In genomic region chr19:10402441-10403038, GRCh38 we compare ENCODE assay signal across 8 cellular contexts. TPM values are rescaled to one million over a fixed set of nuclear protein-coding genes. Genes with fewer than 3 reads are reported as not detected.
DNase-seq lines count a peak whose midpoint lies in the region; ATAC-seq and TF ChIP-seq lines count a peak whose summit lies in the region.

No MANE protein-coding gene starts in this region.

- intact Hi-C loops in Right ventricle myocardium inferior (cut with DNase I): loop anchor here (2.0 to 5.0 kb wide), 3 partner anchors 28 to 170 kb away; no protein-coding TSS in a partner anchor
- intact Hi-C loops in cardiac septum (cut with DNase I): loop anchor here (2.0 to 5.0 kb wide), 3 partner anchors 70 to 165 kb away; partner anchors contain the start of genes CDKN2D, KEAP1, KRI1 and RAVER1
- intact Hi-C loops in activated CD8-positive, alpha-beta T cell treated with anti-CD3 and anti-CD28 coated beads for 36 hours (cut with micrococcal nuclease): loop anchor here (10.0 kb wide), 1 partner anchor 72 kb away; no protein-coding TSS in a partner anchor
- intact Hi-C loops in left cardiac atrium (cut with DNase I): no loop called here

- peak overlapping the region; percentile 78 for H3K27ac Mint-ChIP-seq in activated CD8-positive, alpha-beta T cell treated with anti-CD3 and anti-CD28 coated beads for 36 hours

- H3K36me3 ChIP-seq in skeletal muscle tissue (ENCODE audit: control insufficient read depth in 3 of 3, insufficient read depth in 3 of 3, low read length in 3 of 3): peaks cover 0 to 8% (median 4%) of the 10 kb centered on the region in 3 donors

- peaks cover 52 to 69% (median 58%) of the 10 kb centered on the region in 3 donors for H3K4me1 ChIP-seq in skeletal muscle tissue (ENCODE audit: control insufficient read depth in 3 of 3, insufficient read depth in 3 of 3, low read length in 3 of 3)

- DNase-seq in Right ventricle myocardium inferior (ENCODE audit: missing footprints) (peak; percentile 65), cardiac septum (ENCODE audit: low spot score) (no peak), left cardiac atrium (peak; percentile 72), NOMO-1 treated with dmso at 0.1 percent for 144 hours (lab: John Stamatoyannopoulos, UW; ENCODE audit: unreplicated experiment) (no peak)
- DNase-seq in activated CD8-positive, alpha-beta T cell treated with anti-CD3 and anti-CD28 coated beads for 36 hours: no peak
- no peak for DNase-seq in stimulated activated CD4-positive, alpha-beta T cell treated with anti-CD3 and anti-CD28 coated beads, Interleukin-1b, Interleukin-23, amount 100 ng/mL, for 48 hours

- H3K4me1 Mint-ChIP-seq in activated CD8-positive, alpha-beta T cell treated with anti-CD3 and anti-CD28 coated beads for 36 hours (ENCODE audit: low read depth): peaks cover 63% of the 10 kb centered on the region

- H3K4me3 ChIP-seq in skeletal muscle tissue (ENCODE audit: low read length in 3 of 3): peak overlapping the region; percentile 88 to 98 (median 98)

- no peak for TF ChIP-seq CTCF in activated CD8-positive, alpha-beta T cell treated with anti-CD3 and anti-CD28 coated beads for 36 hours (IDR thresholded peaks at IDR 0.05)

- ATAC-seq in Right ventricle myocardium inferior (no peak), left cardiac atrium (no peak), HG03196 (IDR thresholded peaks at IDR 0.05; ENCODE audit: unreplicated experiment) (no peak)
- ATAC-seq in activated CD8-positive, alpha-beta T cell treated with anti-CD3 and anti-CD28 coated beads for 36 hours: no peak

- peak overlapping the region; percentile 95 for H3K4me3 Mint-ChIP-seq in activated CD8-positive, alpha-beta T cell treated with anti-CD3 and anti-CD28 coated beads for 36 hours

- H3K36me3 Mint-ChIP-seq in activated CD8-positive, alpha-beta T cell treated with anti-CD3 and anti-CD28 coated beads for 36 hours (ENCODE audit: low read depth): peaks cover 41% of the 10 kb centered on the region

- peak overlapping the region; percentile 92 for H3K27ac ChIP-seq in skeletal muscle tissue (ENCODE audit: low read depth, low read length)

- H3K9ac ChIP-seq in skeletal muscle tissue (ENCODE audit: low read depth in 1 of 3, low read length in 3 of 3): peak overlapping the region; percentile 96 to 100 (median 97)

- H3K9me3 ChIP-seq in skeletal muscle tissue (ENCODE audit: control insufficient read depth in 3 of 3, low read length in 3 of 3): no peaks in the 10 kb centered on the region

- POLR2A ChIA-PET in activated CD8-positive, alpha-beta T cell treated with anti-CD3 and anti-CD28 coated beads for 36 hours (lab: Charles Lee): interaction anchor here (0.6 to 11.5 kb wide), 11 partner anchors 15 to 142 kb away, joined by 3 to 161 read pairs (median 4); partner anchors contain the start of genes ICAM1 and PDE4A

- no peaks in the 10 kb centered on the region for H3K27me3 Mint-ChIP-seq in activated CD8-positive, alpha-beta T cell treated with anti-CD3 and anti-CD28 coated beads for 36 hours

- no peaks in the 10 kb centered on the region for H3K9me3 Mint-ChIP-seq in activated CD8-positive, alpha-beta T cell treated with anti-CD3 and anti-CD28 coated beads for 36 hours

- H3K27me3 ChIP-seq in skeletal muscle tissue (ENCODE audit: control insufficient read depth in 3 of 3, insufficient read depth in 3 of 3, low read length in 3 of 3): peaks cover 14 to 15% (median 14%) of the 10 kb centered on the region in 3 donors

- CTCF ChIA-PET in activated CD8-positive, alpha-beta T cell treated with anti-CD3 and anti-CD28 coated beads for 36 hours (lab: Charles Lee): interaction anchor here (1.5 to 21.1 kb wide), 9 partner anchors 11 to 150 kb away, joined by 6 to 587 read pairs (median 13); partner anchors contain the start of genes PDE4A and TYK2

RNA-seq across cellular contexts. Expression of gene CDC37, which starts 0.8 kb away (rescaled TPM):
- 155 TPM for total RNA-seq in Right ventricle myocardium inferior
- total RNA-seq in cardiac septum: 140 TPM
- total RNA-seq in activated CD8-positive, alpha-beta T cell treated with anti-CD3 and anti-CD28 coated beads for 36 hours: 100 to 1,000 TPM; 236 to 238 TPM
- total RNA-seq in left cardiac atrium: 100 to 1,000 TPM; 130 to 156 TPM
- total RNA-seq in skeletal muscle tissue: 73.1 TPM

RNA-seq across cellular contexts. Expression of gene PDE4A, which starts 17.8 kb away (rescaled TPM):
- total RNA-seq in Right ventricle myocardium inferior: 37.0 TPM
- total RNA-seq in cardiac septum: 8.2 TPM
- total RNA-seq in activated CD8-positive, alpha-beta T cell treated with anti-CD3 and anti-CD28 coated beads for 36 hours: 10 to 100 TPM; 24.6 to 25.5 TPM
- 10 to 100 TPM; 13.5 to 13.7 TPM for total RNA-seq in left cardiac atrium
- total RNA-seq in skeletal muscle tissue: 1.0 TPM

RNA-seq across cellular contexts. Expression of gene TYK2, which starts 22.2 kb away (rescaled TPM):
- total RNA-seq in Right ventricle myocardium inferior (67.1 TPM), cardiac septum (66.2 TPM), left cardiac atrium (10 to 100 TPM; 57.3 to 59.3 TPM), skeletal muscle tissue (38.1 TPM)
- total RNA-seq in activated CD8-positive, alpha-beta T cell treated with anti-CD3 and anti-CD28 coated beads for 36 hours: 100 to 1,000 TPM; 143 TPM

Comparison
In these comparisons a context has a peak if more than half of its experiments do, and no peak if none do; other contexts are left out.
1. DNase-seq: peak in Right ventricle myocardium inferior (single experiment) and left cardiac atrium (single experiment); none in cardiac septum (single experiment), activated CD8-positive, alpha-beta T cell treated with anti-CD3 and anti-CD28 coated beads for 36 hours (single experiment), NOMO-1 treated with dmso at 0.1 percent for 144 hours (single experiment) and stimulated activated CD4-positive, alpha-beta T cell treated with anti-CD3 and anti-CD28 coated beads, Interleukin-1b, Interleukin-23, amount 100 ng/mL, for 48 hours (single experiment).
2. intact Hi-C loops: an anchor here in Right ventricle myocardium inferior (2.0 to 5.0 kb wide), cardiac septum (2.0 to 5.0 kb wide) and activated CD8-positive, alpha-beta T cell treated with anti-CD3 and anti-CD28 coated beads for 36 hours (10.0 kb wide); none called in left cardiac atrium.